In genomic region chr10:63699785-63700184, GRCh38 we compare ENCODE assay signal across 11 cellular contexts.
DNase-seq lines count a peak whose midpoint lies in the region; ATAC-seq, FAIRE-seq and TF ChIP-seq lines count a peak whose summit lies in the region.
"Had no signal": no experiment of that assay in that cellular context is flagged by ENCODE, and none has a peak within 500 bp of the region (broad histone marks: within the 10 kb centered on the region; RNA-seq: fewer than 3 reads in every experiment).

No MANE protein-coding gene starts in this region.

- peaks cover 11 to 19% of the 10 kb centered on the region in 2 donors for H3K4me1 ChIP-seq in kidney (ENCODE audit: control insufficient read depth in 1 of 2, insufficient read depth in 1 of 2, low read depth in 1 of 2, low read length in 2 of 2)
- no peaks in the 10 kb centered on the region for H3K4me1 ChIP-seq in effector memory CD4-positive, alpha-beta T cell (ENCODE audit: control insufficient read depth, insufficient read depth, low read length, poor library complexity, severe bottlenecking)

- peaks cover 4% of the 10 kb centered on the region for H3K27me3 Mint-ChIP-seq in brain

- TF ChIP-seq CTCF in brain (conservative IDR thresholded peaks at IDR 0.05), result no peak
- no peak for TF ChIP-seq CTCF in kidney (IDR thresholded peaks at IDR 0.05; ENCODE audit: borderline replicate concordance, extremely low read depth, insufficient read depth)

- H3K27me3 ChIP-seq in effector memory CD4-positive, alpha-beta T cell (replicated peaks; ENCODE audit: control insufficient read depth, insufficient read depth, low read length, poor library complexity, severe bottlenecking), result no peaks in the 10 kb centered on the region

- no peak overlapping the region for H3K9ac ChIP-seq in kidney (ENCODE audit: low read length in 2 of 2)

- H3K4me3 Mint-ChIP-seq in brain, result peak overlapping the region in 2 of 5 experiments; percentile 1 to 13
- H3K4me3 Mint-ChIP-seq: endodermal cell had no signal

- peak; percentile 46 for FAIRE-seq in kidney (lab: Jason Lieb, UNC)
- FAIRE-seq: GM12891 had no signal

- ATAC-seq in HG02623 (IDR thresholded peaks at IDR 0.05; ENCODE audit: unreplicated experiment), result no peak

- DNase-seq in MV-4-11 (lab: John Stamatoyannopoulos, UW) (peak; percentile 32), kidney (peak; percentile 66), stromal cell of bone marrow (ENCODE audit: low read depth) (peak; percentile 72), OCI-M2 (lab: John Stamatoyannopoulos, UW; ENCODE audit: unreplicated experiment) (no peak)
- DNase-seq in effector CD8-positive, alpha-beta T cell (lab: John Stamatoyannopoulos, UW), result no peak
- DNase-seq in effector memory CD4-positive, alpha-beta T cell, result no peak
- DNase-seq: endodermal cell, mucosa of descending colon had no signal

- no peaks in the 10 kb centered on the region for H3K36me3 Mint-ChIP-seq in brain

- H3K4me3 ChIP-seq in kidney (ENCODE audit: low read length in 2 of 2), result no peak overlapping the region
- H3K4me3 ChIP-seq in effector memory CD4-positive, alpha-beta T cell (ENCODE audit: insufficient read depth, low read depth, low read length, poor library complexity, severe bottlenecking), result no peak overlapping the region
- H3K4me3 ChIP-seq: mucosa of descending colon had no signal

- peak overlapping the region in 4 of 5 experiments; percentile 6 to 93 (median 79) for H3K27ac Mint-ChIP-seq in brain
- H3K27ac Mint-ChIP-seq: endodermal cell had no signal

- H3K4me1 Mint-ChIP-seq in brain, result peaks cover 50% of the 10 kb centered on the region

- intact Hi-C loops in kidney (cut with DNase I), result no loop called here

- H3K9me3 ChIP-seq in kidney (ENCODE audit: control insufficient read depth in 1 of 2, low read length in 2 of 2), result no peaks in the 10 kb centered on the region
- no peaks in the 10 kb centered on the region for H3K9me3 ChIP-seq in effector memory CD4-positive, alpha-beta T cell (ENCODE audit: control insufficient read depth, low read length)
- H3K9me3 ChIP-seq: mucosa of descending colon had no signal

- H3K9me3 Mint-ChIP-seq in brain, result peaks cover 0 to 5% (median under 1%) of the 10 kb centered on the region in 5 experiments

- peak overlapping the region; percentile 22 to 81 for H3K27ac ChIP-seq in kidney (ENCODE audit: low read depth in 2 of 2, low read length in 2 of 2)
- no peak overlapping the region for H3K27ac ChIP-seq in effector memory CD4-positive, alpha-beta T cell (ENCODE audit: insufficient read depth, low read length, poor library complexity, severe bottlenecking)

- H3K36me3 ChIP-seq in kidney (ENCODE audit: control insufficient read depth in 1 of 2, insufficient read depth in 2 of 2, low read length in 2 of 2), result no peaks in the 10 kb centered on the region
- no peaks in the 10 kb centered on the region for H3K36me3 ChIP-seq in effector memory CD4-positive, alpha-beta T cell (ENCODE audit: control insufficient read depth, insufficient read depth, low read length)

Comparison
In these comparisons a context has a peak if more than half of its experiments do, and no peak if none do; other contexts are left out.
1. DNase-seq: peak in MV-4-11 (single experiment), kidney (single experiment) and stromal cell of bone marrow (single experiment); none in OCI-M2 (single experiment), effector CD8-positive, alpha-beta T cell (single experiment) and effector memory CD4-positive, alpha-beta T cell (0 of 3).